Comparison of ENCODE assay signal across 10 cellular contexts in genomic region chr13:74128171-74128767, GRCh38. TPM values are rescaled to one million over a fixed set of nuclear protein-coding genes. Genes with fewer than 3 reads are reported as not detected.
DNase-seq lines count a peak whose midpoint lies in the region; ATAC-seq, FAIRE-seq and TF ChIP-seq lines count a peak whose summit lies in the region.
"Had no signal": no experiment of that assay in that cellular context is flagged by ENCODE, and none has a peak within 500 bp of the region (broad histone marks: within the 10 kb centered on the region; RNA-seq: fewer than 3 reads in every experiment).

No MANE protein-coding gene starts in this region.

- peaks cover 4% of the 10 kb centered on the region for H3K9me3 Mint-ChIP-seq in activated T-helper 2 cell treated with anti-CD3 and anti-CD28 coated beads, Interferon-gamma antibody, Interleukin-2, Interleukin-4, amounts not matched to agents 10 μg/mL and 5 μg/mL and 100 μg/mL, durations not matched to agents 14 hours and 24 hours and 36 hours
- H3K9me3 Mint-ChIP-seq in memory B cell = no peaks in the 10 kb centered on the region

- peaks cover 12% of the 10 kb centered on the region for H3K36me3 Mint-ChIP-seq in activated T-helper 2 cell treated with anti-CD3 and anti-CD28 coated beads, Interferon-gamma antibody, Interleukin-2, Interleukin-4, amounts not matched to agents 10 μg/mL and 5 μg/mL and 100 μg/mL, durations not matched to agents 14 hours and 24 hours and 36 hours (ENCODE audit: low read depth)
- no peaks in the 10 kb centered on the region for H3K36me3 Mint-ChIP-seq in memory B cell

- peaks cover 57% of the 10 kb centered on the region for H3K4me1 Mint-ChIP-seq in activated T-helper 2 cell treated with anti-CD3 and anti-CD28 coated beads, Interferon-gamma antibody, Interleukin-2, Interleukin-4, amounts not matched to agents 10 μg/mL and 5 μg/mL and 100 μg/mL, durations not matched to agents 14 hours and 24 hours and 36 hours (ENCODE audit: low read depth)
- H3K4me1 Mint-ChIP-seq in memory B cell = peaks cover 44% of the 10 kb centered on the region

- no peak overlapping the region for H3K4me3 Mint-ChIP-seq in activated T-helper 2 cell treated with anti-CD3 and anti-CD28 coated beads, Interferon-gamma antibody, Interleukin-2, Interleukin-4, amounts not matched to agents 10 μg/mL and 5 μg/mL and 100 μg/mL, durations not matched to agents 14 hours and 24 hours and 36 hours (ENCODE audit: low read depth)
- H3K4me3 Mint-ChIP-seq in memory B cell = peak overlapping the region; percentile 18

- TF ChIP-seq POLR2A in H54 (IDR thresholded peaks at IDR 0.05; ENCODE audit: low read depth, low read length) = no peak

- DNase-seq in AG10803 (ENCODE audit: low read depth) (peak; percentile 31), H54 (ENCODE audit: insufficient read length, low spot score) (no peak), memory B cell (ENCODE audit: low spot score in 2 of 2) (no peak), NCI-H2107 (lab: John Stamatoyannopoulos, UW) (no peak), posterior vena cava (ENCODE audit: low spot score) (no peak), GM19239 (ENCODE audit: insufficient read length, low spot score) (no peak)
- DNase-seq in activated T-helper 2 cell treated with anti-CD3 and anti-CD28 coated beads, Interferon-gamma antibody, Interleukin-2, Interleukin-4, amounts not matched to agents 10 μg/mL and 5 μg/mL and 100 μg/mL, durations not matched to agents 14 hours and 24 hours and 36 hours (ENCODE audit: low spot score) = no peak
- DNase-seq: central memory CD4-positive, alpha-beta T cell; NCI-H2227 treated with DMSO at 0.1 percent for 48 hours had no signal

- no peak for TF ChIP-seq CTCF in AG10803 (conservative IDR thresholded peaks at IDR 0.05; ENCODE audit: low read length)

- no peak overlapping the region for H3K4me3 ChIP-seq in AG10803 (ENCODE audit: low read length)

- peak overlapping the region; percentile 76 for H3K27ac Mint-ChIP-seq in activated T-helper 2 cell treated with anti-CD3 and anti-CD28 coated beads, Interferon-gamma antibody, Interleukin-2, Interleukin-4, amounts not matched to agents 10 μg/mL and 5 μg/mL and 100 μg/mL, durations not matched to agents 14 hours and 24 hours and 36 hours
- H3K27ac Mint-ChIP-seq in memory B cell = no peak overlapping the region

- intact Hi-C loops in activated T-helper 2 cell treated with anti-CD3 and anti-CD28 coated beads, Interferon-gamma antibody, Interleukin-2, Interleukin-4, amounts not matched to agents 10 μg/mL and 5 μg/mL and 100 μg/mL, durations not matched to agents 14 hours and 24 hours and 36 hours (cut with micrococcal nuclease) = loop anchor here (2.0 kb wide), 1 partner anchor 13 kb away; no protein-coding TSS in a partner anchor
- intact Hi-C loops in posterior vena cava (cut with DNase I) = no loop called here

- FAIRE-seq in H54 (lab: Jason Lieb, UNC) = peak; percentile 89
- FAIRE-seq in GM19239 (lab: Jason Lieb, UNC) = no peak

- no peaks in the 10 kb centered on the region for H3K27me3 Mint-ChIP-seq in activated T-helper 2 cell treated with anti-CD3 and anti-CD28 coated beads, Interferon-gamma antibody, Interleukin-2, Interleukin-4, amounts not matched to agents 10 μg/mL and 5 μg/mL and 100 μg/mL, durations not matched to agents 14 hours and 24 hours and 36 hours (ENCODE audit: low read depth)
- H3K27me3 Mint-ChIP-seq in memory B cell = no peaks in the 10 kb centered on the region

- ATAC-seq in memory B cell (ENCODE audit: low read depth) (no peak), GM21367 (IDR thresholded peaks at IDR 0.05; ENCODE audit: unreplicated experiment) (no peak)

RNA-seq across cellular contexts. Expression of gene KLF12, which starts 5.9 kb away (rescaled TPM):
- 23.3 and 23.4 TPM in 2 replicates for total RNA-seq in activated T-helper 2 cell treated with anti-CD3 and anti-CD28 coated beads, Interferon-gamma antibody, Interleukin-2, Interleukin-4, amounts not matched to agents 10 μg/mL and 5 μg/mL and 100 μg/mL, durations not matched to agents 14 hours and 24 hours and 36 hours
- 10 to 100 TPM; 28.8 to 33.0 TPM for total RNA-seq in posterior vena cava
